ENCODE assay signal across 11 cellular contexts in the genomic region with DNA sequence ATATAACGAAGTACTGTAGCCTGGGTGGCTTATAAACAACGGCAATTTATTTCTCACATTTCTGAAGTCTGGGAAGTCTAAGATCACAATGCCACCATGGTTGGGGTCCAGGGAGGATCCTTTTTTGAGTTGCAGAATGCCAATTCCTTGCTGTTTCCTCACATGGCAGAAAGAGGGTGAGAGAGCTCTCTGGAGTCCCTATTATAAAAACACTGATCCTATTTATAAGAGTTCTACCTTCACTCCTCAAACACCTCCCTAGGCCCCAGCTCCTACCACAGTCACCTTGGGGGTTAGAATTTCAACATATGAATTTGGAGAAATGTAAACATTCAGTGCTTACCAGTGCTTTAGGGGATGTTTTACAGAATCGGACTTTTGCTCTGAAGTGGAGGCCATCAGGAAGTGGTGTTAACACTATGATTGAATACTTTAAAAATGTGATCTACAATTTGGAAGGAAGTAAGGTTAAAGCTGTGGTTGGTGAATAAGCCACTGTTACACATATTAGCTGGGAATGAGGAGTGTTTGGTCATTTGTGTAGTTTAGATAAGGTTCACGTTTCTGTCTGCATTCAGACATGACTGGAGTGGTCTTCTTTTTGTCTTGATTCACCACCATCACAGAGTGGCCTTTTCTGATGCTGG.
DNase-seq lines count a peak whose midpoint lies in the region; ATAC-seq and TF ChIP-seq lines count a peak whose summit lies in the region.
"Had no signal": no experiment of that assay in that cellular context is flagged by ENCODE, and none has a peak within 500 bp of the region (broad histone marks: within the 10 kb centered on the region; RNA-seq: fewer than 3 reads in every experiment).

No MANE protein-coding gene starts in this region.

- DNase-seq in AG04449 (ENCODE audit: low read depth, low spot score) (peak; percentile 47), astrocyte of the spinal cord (ENCODE audit: low read depth, low spot score) (peak; percentile 87), kidney tubule cell (ENCODE audit: low spot score) (peak; percentile 90), germinal center (ENCODE audit: low spot score) (no peak), HEK293T (ENCODE audit: extremely low spot score) (no peak), UCSD-AML1 (lab: John Stamatoyannopoulos, UW; ENCODE audit: unreplicated experiment) (no peak)
- DNase-seq: GOT3, NCI-H2081 treated with DMSO at 0.1 percent for 48 hours had no signal

- POLR2A ChIA-PET in AG04449 (lab: Yijun Ruan, JAX) (no interaction called here), HEK293T (lab: Yijun Ruan, JAX) (no interaction called here)

- CTCF ChIA-PET in AG04449 (lab: Yijun Ruan, JAX), result interaction anchor here (1.1 to 20.1 kb wide), 4 partner anchors 10 to 190 kb away, joined by 3 to 582 read pairs (median 4); no protein-coding TSS in a partner anchor
- CTCF ChIA-PET in HEK293T (lab: Yijun Ruan, JAX), result interaction anchor here (0.8 kb wide), 1 partner anchor 617 kb away, joined by 3 read pairs; no protein-coding TSS in a partner anchor

- no peak overlapping the region for H3K4me3 ChIP-seq in AG04449 (ENCODE audit: low read depth, low read length)
- no peak overlapping the region for H3K4me3 ChIP-seq in astrocyte of the spinal cord (ENCODE audit: low read depth, low read length)
- H3K4me3 ChIP-seq: right atrium auricular region had no signal

- in situ Hi-C loops in astrocyte of the spinal cord (cut with HindIII; ENCODE audit: low sequenced_read_pairs), result no loop called here

- ATAC-seq in HG02610 (IDR thresholded peaks at IDR 0.05; ENCODE audit: unreplicated experiment) (peak; percentile 44), GM18520 (IDR thresholded peaks at IDR 0.05; ENCODE audit: unreplicated experiment) (no peak)

- TF ChIP-seq CTCF in AG04449 (IDR thresholded peaks at IDR 0.05; ENCODE audit: insufficient read depth, low read length, missing control alignments) (no peak), astrocyte of the spinal cord (IDR thresholded peaks at IDR 0.05; ENCODE audit: low read depth, low read length) (no peak)

TF ChIP-seq in HEK293T, 16 proteins besides CTCF, POLR2A, EP300 and RAD21:
- TF ChIP-seq LEF1 (IDR thresholded peaks at IDR 0.05; ENCODE audit: borderline replicate concordance) (no peak), HDGF (IDR thresholded peaks at IDR 0.05; ENCODE audit: borderline replicate concordance) (no peak), SUZ12 (IDR thresholded peaks at IDR 0.05) (no peak)

Comparison
In these comparisons a context has a peak if more than half of its experiments do, and no peak if none do; other contexts are left out.
1. DNase-seq: peak in AG04449 (single experiment), astrocyte of the spinal cord (single experiment) and kidney tubule cell (single experiment); none in germinal center (single experiment), HEK293T (single experiment) and UCSD-AML1 (single experiment).